Comparison of ENCODE assay signal across 20 cellular contexts in the genomic region with DNA sequence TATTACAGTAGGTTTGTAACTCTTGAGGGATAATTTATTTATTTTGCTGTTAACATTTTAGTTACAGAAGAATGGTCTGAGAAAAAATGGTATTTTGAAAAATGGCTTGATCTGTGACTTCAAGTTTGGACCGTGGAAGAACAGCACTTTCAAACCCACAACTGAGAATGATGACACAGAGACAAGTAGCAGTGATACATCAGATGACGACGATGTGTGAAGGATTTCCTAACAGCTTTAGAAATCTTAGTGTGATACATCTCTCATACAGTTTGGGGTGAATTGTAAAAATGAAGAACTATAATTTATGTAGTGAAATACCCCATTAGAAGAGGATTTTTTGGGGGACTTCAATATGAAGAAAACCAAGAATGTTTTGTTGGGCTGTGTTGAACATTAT.
DNase-seq lines count a peak whose midpoint lies in the region; ATAC-seq and TF ChIP-seq lines count a peak whose summit lies in the region.
"Had no signal": no experiment of that assay in that cellular context is flagged by ENCODE, and none has a peak within 500 bp of the region (broad histone marks: within the 10 kb centered on the region; RNA-seq: fewer than 3 reads in every experiment).

No MANE protein-coding gene starts in this region.

- no peak for DNase-seq in activated CD4-positive, alpha-beta T cell treated with anti-CD3 and anti-CD28 coated beads for 36 hours
- DNase-seq in activated CD4-positive, alpha-beta T cell treated with anti-CD3 and anti-CD28 coated beads for 1 hour, result no peak
- no peak for DNase-seq in natural killer cell treated with Interleukin-12 subunit alpha and Interleukin-12 subunit beta and Interleukin-15 and Interleukin-18, amount 100 ng/mL, for 72 hours (ENCODE audit: low spot score)
- DNase-seq in natural killer cell (no peak), fibroblast of mammary gland (ENCODE audit: low read depth) (peak; percentile 12), trophoblast cell (no peak), DMS114 treated with DMSO at 0.1 percent for 48 hours (lab: John Stamatoyannopoulos, UW; ENCODE audit: unreplicated experiment) (no peak), MM.1S (no peak)
- DNase-seq: CD4-positive, CD25-positive, alpha-beta regulatory T cell; COR-L47; DMS153; GDM1; IMR-90; NCI-H1092; NCI-H2081 treated with DMSO at 0.1 percent for 48 hours; NCI-H446 treated with DMSO at 0.1 percent for 48 hours had no signal

- H3K14ac ChIP-seq in trophoblast cell (ENCODE audit: low read length), result no peak overlapping the region

- no peak overlapping the region for H2BK120ac ChIP-seq in trophoblast cell (ENCODE audit: insufficient read depth, low read length, poor library complexity)

- peak; percentile 49 for ATAC-seq in activated CD4-positive, alpha-beta T cell treated with anti-CD3 and anti-CD28 coated beads for 36 hours
- ATAC-seq in natural killer cell treated with Interleukin-12 subunit alpha and Interleukin-12 subunit beta and Interleukin-15 and Interleukin-18, amount 100 ng/mL, for 72 hours, result peak; percentile 77 to 80
- no peak for ATAC-seq in natural killer cell
- ATAC-seq: HCT116, Panc1 had no signal

- no peak overlapping the region for H2AFZ ChIP-seq in trophoblast cell (ENCODE audit: insufficient read depth, low read length, poor library complexity)
- no peak overlapping the region for H2AFZ ChIP-seq in MM.1S (ENCODE audit: low read length)

- peak overlapping the region; percentile 14 for H3K27ac Mint-ChIP-seq in activated CD4-positive, alpha-beta T cell treated with anti-CD3 and anti-CD28 coated beads for 36 hours
- peak overlapping the region; percentile 33 to 36 for H3K27ac Mint-ChIP-seq in natural killer cell treated with Interleukin-12 subunit alpha and Interleukin-12 subunit beta and Interleukin-15 and Interleukin-18, amount 100 ng/mL, for 72 hours
- peak overlapping the region in 1 of 2 donors; percentile 76 for H3K27ac Mint-ChIP-seq in natural killer cell
- H3K27ac Mint-ChIP-seq: B cell had no signal

- POLR2A ChIA-PET in activated CD4-positive, alpha-beta T cell treated with anti-CD3 and anti-CD28 coated beads for 36 hours (lab: Charles Lee), result no interaction called here

- no peak overlapping the region for H4K91ac ChIP-seq in trophoblast cell (ENCODE audit: low read depth, low read length)

- H2AK5ac ChIP-seq in trophoblast cell (ENCODE audit: low read length), result no peak overlapping the region

- H3K36me3 ChIP-seq in trophoblast cell (ENCODE audit: control insufficient read depth in 1 of 2, insufficient read depth in 2 of 2, low read length in 2 of 2) (peaks cover 2 to 7% of the 10 kb centered on the region in 2 experiments), MM.1S (replicated peaks; ENCODE audit: insufficient read depth, low read length) (0 out of 2 replicates have a peak, but pooled peaks cover 11% of the 10 kb centered on the region)

- H4K8ac ChIP-seq in trophoblast cell (ENCODE audit: low read depth, low read length), result no peak overlapping the region

- no peak overlapping the region for H3K23ac ChIP-seq in trophoblast cell (ENCODE audit: low read length)

- no peak overlapping the region for H3K18ac ChIP-seq in trophoblast cell (ENCODE audit: low read length)

- H3K27me3 ChIP-seq in trophoblast cell (ENCODE audit: insufficient read depth, low read length) (no peaks in the 10 kb centered on the region), MM.1S (replicated peaks; ENCODE audit: insufficient read depth, low read length) (no peaks in the 10 kb centered on the region)

- H3K79me1 ChIP-seq in trophoblast cell (ENCODE audit: low read length), result no peaks in the 10 kb centered on the region

- H3F3A ChIP-seq in MM.1S (ENCODE audit: insufficient read depth, low read length), result no peaks in the 10 kb centered on the region

- intact Hi-C loops in activated CD4-positive, alpha-beta T cell treated with anti-CD3 and anti-CD28 coated beads for 36 hours (cut with DNase I, micrococcal nuclease), result no loop called here
- intact Hi-C loops in natural killer cell (cut with micrococcal nuclease), result no loop called here

- no peak overlapping the region for H3K4me3 Mint-ChIP-seq in activated CD4-positive, alpha-beta T cell treated with anti-CD3 and anti-CD28 coated beads for 36 hours
- H3K4me3 Mint-ChIP-seq in natural killer cell treated with Interleukin-12 subunit alpha and Interleukin-12 subunit beta and Interleukin-15 and Interleukin-18, amount 100 ng/mL, for 72 hours, result no peak overlapping the region
- no peak overlapping the region for H3K4me3 Mint-ChIP-seq in natural killer cell
- H3K4me3 Mint-ChIP-seq: B cell; CD4-positive, CD25-positive, alpha-beta regulatory T cell had no signal

- H3K27ac ChIP-seq in trophoblast cell (ENCODE audit: low read depth, low read length) (no peak overlapping the region), MM.1S (ENCODE audit: low read length) (no peak overlapping the region)
- H3K27ac ChIP-seq: 22Rv1 had no signal

- peaks cover 48% of the 10 kb centered on the region for H3K4me1 Mint-ChIP-seq in activated CD4-positive, alpha-beta T cell treated with anti-CD3 and anti-CD28 coated beads for 36 hours
- H3K4me1 Mint-ChIP-seq in natural killer cell treated with Interleukin-12 subunit alpha and Interleukin-12 subunit beta and Interleukin-15 and Interleukin-18, amount 100 ng/mL, for 72 hours (ENCODE audit: low read depth in 2 of 2), result peaks cover 27 to 39% of the 10 kb centered on the region in 2 donors
- peaks cover 0 to 26% of the 10 kb centered on the region in 2 donors for H3K4me1 Mint-ChIP-seq in natural killer cell
- H3K4me1 Mint-ChIP-seq: B cell had no signal

- H3K9me3 ChIP-seq in trophoblast cell (ENCODE audit: insufficient read depth, low read depth, low read length) (no peaks in the 10 kb centered on the region), MM.1S (replicated peaks; ENCODE audit: insufficient read depth, low read length) (no peaks in the 10 kb centered on the region)

- no peaks in the 10 kb centered on the region for H3K4me1 ChIP-seq in trophoblast cell (ENCODE audit: control insufficient read depth in 1 of 2, insufficient read depth in 2 of 2, low read length in 2 of 2)
- no peaks in the 10 kb centered on the region for H3K4me1 ChIP-seq in MM.1S (ENCODE audit: low read length)

- no peaks in the 10 kb centered on the region for H3K79me2 ChIP-seq in trophoblast cell (ENCODE audit: control insufficient read depth, insufficient read depth, low read length, poor library complexity)
- H3K79me2 ChIP-seq in MM.1S (ENCODE audit: low read length), result 0 out of 2 replicates have a peak, but pooled peaks cover 13% of the 10 kb centered on the region

- no peak overlapping the region for H3K4ac ChIP-seq in trophoblast cell (ENCODE audit: low read depth, low read length)

- no peaks in the 10 kb centered on the region for H3K27me3 Mint-ChIP-seq in activated CD4-positive, alpha-beta T cell treated with anti-CD3 and anti-CD28 coated beads for 36 hours
- H3K27me3 Mint-ChIP-seq in natural killer cell treated with Interleukin-12 subunit alpha and Interleukin-12 subunit beta and Interleukin-15 and Interleukin-18, amount 100 ng/mL, for 72 hours, result no peaks in the 10 kb centered on the region
- H3K27me3 Mint-ChIP-seq in natural killer cell (ENCODE audit: low read depth in 2 of 2), result no peaks in the 10 kb centered on the region
- H3K27me3 Mint-ChIP-seq: B cell; CD4-positive, CD25-positive, alpha-beta regulatory T cell had no signal

- no peak overlapping the region for H3K4me3 ChIP-seq in fibroblast of mammary gland (ENCODE audit: control insufficient read depth, low read depth, low read length)
- no peak overlapping the region for H3K4me3 ChIP-seq in trophoblast cell (ENCODE audit: low read depth, low read length)
- no peak overlapping the region for H3K4me3 ChIP-seq in MM.1S (ENCODE audit: low read length)

- TF ChIP-seq CTCF in natural killer cell (IDR thresholded peaks at IDR 0.05) (no peak), fibroblast of mammary gland (conservative IDR thresholded peaks at IDR 0.05; ENCODE audit: control insufficient read depth, insufficient read depth, low read depth, low read length) (no peak), MM.1S (IDR thresholded peaks at IDR 0.05; ENCODE audit: low read length) (no peak)

- no peaks in the 10 kb centered on the region for H4K20me1 ChIP-seq in MM.1S (ENCODE audit: insufficient read depth, low read length)

- CTCF ChIA-PET in activated CD4-positive, alpha-beta T cell treated with anti-CD3 and anti-CD28 coated beads for 36 hours (lab: Charles Lee), result no interaction called here

- no peak overlapping the region for H2BK5ac ChIP-seq in trophoblast cell (ENCODE audit: low read depth, low read length, poor library complexity)

- H3K4me2 ChIP-seq in trophoblast cell (ENCODE audit: low read length) (no peak overlapping the region), MM.1S (ENCODE audit: low read depth, low read length) (no peak overlapping the region)

- WGBS in trophoblast cell (ENCODE audit: extremely low coverage, insufficient coverage, insufficient read length), result no CpG with 5 or more reads among the region's 3 CpGs

- no peaks in the 10 kb centered on the region for H3K9me2 ChIP-seq in MM.1S (replicated peaks; ENCODE audit: insufficient read depth, low read length)

- no peak overlapping the region for H3K9ac ChIP-seq in trophoblast cell (ENCODE audit: low read length)
- H3K9ac ChIP-seq in MM.1S (ENCODE audit: low read length), result no peak overlapping the region

- H3K36me3 Mint-ChIP-seq in activated CD4-positive, alpha-beta T cell treated with anti-CD3 and anti-CD28 coated beads for 36 hours (ENCODE audit: low read depth), result peaks cover 53% of the 10 kb centered on the region
- peaks cover 37% of the 10 kb centered on the region for H3K36me3 Mint-ChIP-seq in natural killer cell treated with Interleukin-12 subunit alpha and Interleukin-12 subunit beta and Interleukin-15 and Interleukin-18, amount 100 ng/mL, for 72 hours
- peaks cover 28% of the 10 kb centered on the region for H3K36me3 Mint-ChIP-seq in natural killer cell

- H2BK12ac ChIP-seq in trophoblast cell (ENCODE audit: low read length), result no peak overlapping the region

- no peaks in the 10 kb centered on the region for H3K9me3 Mint-ChIP-seq in activated CD4-positive, alpha-beta T cell treated with anti-CD3 and anti-CD28 coated beads for 36 hours (ENCODE audit: low read depth)
- H3K9me3 Mint-ChIP-seq in natural killer cell treated with Interleukin-12 subunit alpha and Interleukin-12 subunit beta and Interleukin-15 and Interleukin-18, amount 100 ng/mL, for 72 hours, result no peaks in the 10 kb centered on the region
- no peaks in the 10 kb centered on the region for H3K9me3 Mint-ChIP-seq in natural killer cell
- H3K9me3 Mint-ChIP-seq: CD4-positive, CD25-positive, alpha-beta regulatory T cell had no signal

- H4K12ac ChIP-seq in trophoblast cell (ENCODE audit: low read depth, low read length), result no peak overlapping the region

Comparison
In these comparisons a context has a peak if more than half of its experiments do, and no peak if none do; other contexts are left out.
1. ATAC-seq: peak in activated CD4-positive, alpha-beta T cell treated with anti-CD3 and anti-CD28 coated beads for 36 hours (single experiment) and natural killer cell treated with Interleukin-12 subunit alpha and Interleukin-12 subunit beta and Interleukin-15 and Interleukin-18, amount 100 ng/mL, for 72 hours (2 of 2); none in natural killer cell (0 of 3).